In the genomic region with DNA sequence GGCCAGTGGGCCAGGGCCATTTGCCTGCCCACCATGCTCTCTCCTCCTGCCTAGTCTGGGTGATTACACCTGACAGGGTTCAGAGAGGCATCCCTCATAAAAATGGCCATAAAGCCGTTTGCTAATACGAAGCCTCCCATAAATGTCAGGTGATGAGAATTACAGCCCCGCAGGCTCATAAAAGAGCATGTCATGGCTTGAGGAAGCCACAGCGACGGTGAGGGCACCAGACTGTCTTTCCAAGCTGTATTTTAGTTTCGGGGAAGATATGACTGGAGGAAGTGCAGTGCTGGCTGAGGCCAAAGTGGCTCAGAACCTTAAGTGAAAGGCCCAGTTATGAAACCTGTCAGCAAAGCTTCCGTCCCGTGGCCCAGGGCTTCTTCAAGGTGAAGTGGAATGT, we compare ENCODE assay signal across 18 cellular contexts. TPM values are rescaled to one million over a fixed set of nuclear protein-coding genes. Genes with fewer than 3 reads are reported as not detected.
A peak's percentile ranks its signal among the peaks of the same experiment; 100 is the strongest.
DNase-seq lines count a peak whose midpoint lies in the region; ATAC-seq and TF ChIP-seq lines count a peak whose summit lies in the region.
"Had no signal": no experiment of that assay in that cellular context is flagged by ENCODE, and none has a peak within 500 bp of the region (broad histone marks: within the 10 kb centered on the region; RNA-seq: fewer than 3 reads in every experiment).

No MANE protein-coding gene starts in this region.

- no peaks in the 10 kb centered on the region for H3K27me3 ChIP-seq in Peyer's patch
- peaks cover 0 to 5% of the 10 kb centered on the region in 2 donors for H3K27me3 ChIP-seq in mucosa of rectum (ENCODE audit: control insufficient read depth in 2 of 2, insufficient read depth in 2 of 2, low read length in 2 of 2)
- H3K27me3 ChIP-seq: testis had no signal

- H3K9me3 ChIP-seq in Peyer's patch: no peaks in the 10 kb centered on the region
- no peaks in the 10 kb centered on the region for H3K9me3 ChIP-seq in mucosa of rectum (ENCODE audit: control insufficient read depth in 2 of 2, low read length in 2 of 2)
- H3K9me3 ChIP-seq: HAP-1, testis had no signal

- H3K36me3 ChIP-seq in Peyer's patch: no peaks in the 10 kb centered on the region
- H3K36me3 ChIP-seq in mucosa of rectum (ENCODE audit: control insufficient read depth in 2 of 2, insufficient read depth in 2 of 2, low read length in 2 of 2): no peaks in the 10 kb centered on the region
- H3K36me3 ChIP-seq: HAP-1 had no signal

- peak overlapping the region in 1 of 2 donors; percentile 15 for H3K9ac ChIP-seq in mucosa of rectum (ENCODE audit: low read depth in 1 of 2, low read length in 2 of 2)

- no peak for TF ChIP-seq CTCF in Peyer's patch (IDR thresholded peaks at IDR 0.05)

- no peak for TF ChIP-seq POLR2A in Peyer's patch (IDR thresholded peaks at IDR 0.05)

- ATAC-seq in GM18867 (IDR thresholded peaks at IDR 0.05; ENCODE audit: unreplicated experiment) (peak; percentile 51), HG03469 (IDR thresholded peaks at IDR 0.05; ENCODE audit: unreplicated experiment) (no peak), GM18907 (IDR thresholded peaks at IDR 0.05; ENCODE audit: unreplicated experiment) (no peak)
- ATAC-seq: natural killer cell, Right ventricle myocardium inferior, T-cell had no signal

- in situ Hi-C loops in KBM-7 (cut with MboI; ENCODE audit: low pct_unique_long_range_greater_than_20kb, low sequenced_read_pairs): no loop called here

- H3K4me3 ChIP-seq in Peyer's patch (peak overlapping the region in 1 of 4 donors; percentile 3), mucosa of rectum (ENCODE audit: low read length in 2 of 2) (no peak overlapping the region)
- H3K4me3 ChIP-seq: HAP-1, smooth muscle cell, testis had no signal

- H3K27ac ChIP-seq in Peyer's patch (peak overlapping the region in 2 of 4 donors; percentile 36 to 65), mucosa of rectum (ENCODE audit: low read depth in 2 of 2, low read length in 2 of 2) (peak overlapping the region; percentile 32 to 46)
- H3K27ac ChIP-seq: testis had no signal

- peaks cover 0 to 9% (median 0%) of the 10 kb centered on the region in 4 donors for H3K4me1 ChIP-seq in Peyer's patch
- peaks cover 5 to 6% of the 10 kb centered on the region in 2 donors for H3K4me1 ChIP-seq in mucosa of rectum (ENCODE audit: control insufficient read depth in 2 of 2, insufficient read depth in 2 of 2, low read length in 2 of 2)
- H3K4me1 ChIP-seq: HAP-1, testis had no signal

- peak; percentile 26 for DNase-seq in KBM-7
- DNase-seq in Peyer's patch: peak in 2 of 3 donors; percentile 65 to 72
- no peak for DNase-seq in GF-D8 (lab: John Stamatoyannopoulos, UW)
- DNase-seq: activated CD4-positive, alpha-beta memory T cell treated with anti-CD3 and anti-CD28 coated beads for 36 hours; activated T-cell treated with anti-CD3 and anti-CD28 coated beads, Interleukin-2, amount 50 U/mL, for 48 hours; head of caudate nucleus; natural killer cell; NCI-H2107; NCI-H82; T-cell; testis had no signal

RNA-seq across cellular contexts. Expression of a gene that starts 18.5 kb away (rescaled TPM):
- total RNA-seq in Peyer's patch: 100 to 1,000 TPM in 2 of 4 donors, 10 to 100 TPM in 2; 63.0 to 232 (median 104) TPM
